ENCODE assay signal across 21 cellular contexts in genomic region chr15:39609166-39609918, GRCh38. TPM values are rescaled to one million over a fixed set of nuclear protein-coding genes. Genes with fewer than 3 reads are reported as not detected.
A peak's percentile ranks its signal among the peaks of the same experiment; 100 is the strongest.
DNase-seq lines count a peak whose midpoint lies in the region; ATAC-seq, FAIRE-seq and TF ChIP-seq lines count a peak whose summit lies in the region.
"Had no signal": no experiment of that assay in that cellular context is flagged by ENCODE, and none has a peak within 500 bp of the region (broad histone marks: within the 10 kb centered on the region; RNA-seq: fewer than 3 reads in every experiment).

No MANE protein-coding gene starts in this region.

- H3K36me3 ChIP-seq in MM.1S (replicated peaks; ENCODE audit: insufficient read depth, low read length), result no peaks in the 10 kb centered on the region
- no peaks in the 10 kb centered on the region for H3K36me3 ChIP-seq in mesenchymal stem cell (ENCODE audit: control insufficient read depth in 1 of 2, insufficient read depth in 2 of 2, low read depth in 1 of 2, low read length in 2 of 2)
- H3K36me3 ChIP-seq in neuronal stem cell (replicated peaks in 1 of 2; ENCODE audit: control insufficient read depth in 2 of 2, insufficient read depth in 2 of 2, low read length in 2 of 2), result no peaks in the 10 kb centered on the region
- no peaks in the 10 kb centered on the region for H3K36me3 ChIP-seq in gastroesophageal sphincter
- H3K36me3 ChIP-seq: MG63 had no signal

- H3K27ac ChIP-seq in MM.1S (ENCODE audit: low read length) (no peak overlapping the region), epithelial cell of prostate (peak overlapping the region; percentile 44), mesenchymal stem cell (ENCODE audit: low read length, poor library complexity, severe bottlenecking) (no peak overlapping the region), neuronal stem cell (replicated peaks; ENCODE audit: low read length) (no peak overlapping the region), gastroesophageal sphincter (no peak overlapping the region)

- H3K18ac ChIP-seq in mesenchymal stem cell (ENCODE audit: low read depth in 1 of 2, low read length in 2 of 2) (no peak overlapping the region), neuronal stem cell (ENCODE audit: low read length) (no peak overlapping the region)

- no peak for FAIRE-seq in frontal cortex (lab: Jason Lieb, UNC)

- no peak for TF ChIP-seq POLR2A in gastroesophageal sphincter (IDR thresholded peaks at IDR 0.05)

- H3K27me3 Mint-ChIP-seq in activated T-helper 17 cell treated with anti-CD3 and anti-CD28 coated beads, Interleukin-2, amount 50 U/mL, for 72 hours, result no peaks in the 10 kb centered on the region

- H2BK15ac ChIP-seq in mesenchymal stem cell (ENCODE audit: low read depth, poor library complexity, severe bottlenecking) (no peak overlapping the region), neuronal stem cell (ENCODE audit: low read length) (no peak overlapping the region)

- H3K23ac ChIP-seq in mesenchymal stem cell (ENCODE audit: low read length in 2 of 2) (no peak overlapping the region), neuronal stem cell (ENCODE audit: low read depth, low read length, poor library complexity) (no peak overlapping the region)

- H4K20me1 ChIP-seq in MM.1S (ENCODE audit: insufficient read depth, low read length), result no peaks in the 10 kb centered on the region

- TF ChIP-seq CTCF in MM.1S (IDR thresholded peaks at IDR 0.05; ENCODE audit: low read length), result no peak
- TF ChIP-seq CTCF in gastroesophageal sphincter (IDR thresholded peaks at IDR 0.05), result no peak

- peaks cover 13% of the 10 kb centered on the region for H3K4me1 ChIP-seq in MM.1S (ENCODE audit: low read length)
- no peaks in the 10 kb centered on the region for H3K4me1 ChIP-seq in mesenchymal stem cell (ENCODE audit: control insufficient read depth, insufficient read depth, low read depth, low read length)
- no peaks in the 10 kb centered on the region for H3K4me1 ChIP-seq in neuronal stem cell (ENCODE audit: control insufficient read depth in 2 of 2, insufficient read depth in 1 of 2, low read depth in 1 of 2, low read length in 2 of 2)
- no peaks in the 10 kb centered on the region for H3K4me1 ChIP-seq in gastroesophageal sphincter

- no peaks in the 10 kb centered on the region for H3F3A ChIP-seq in MM.1S (ENCODE audit: insufficient read depth, low read length)

- peak overlapping the region; percentile 21; the same call in 1 of the 2 replicates for H2AFZ ChIP-seq in MM.1S (ENCODE audit: low read length)
- no peak overlapping the region for H2AFZ ChIP-seq in mesenchymal stem cell (ENCODE audit: low read depth, low read length)
- H2AFZ ChIP-seq in neuronal stem cell (ENCODE audit: low read length), result peak overlapping the region; percentile 72

- H3K4me2 ChIP-seq in MM.1S (ENCODE audit: low read depth, low read length) (peak overlapping the region; percentile 19), mesenchymal stem cell (ENCODE audit: low read length, poor library complexity, severe bottlenecking) (no peak overlapping the region), neuronal stem cell (ENCODE audit: insufficient read depth, low read length, poor library complexity, severe bottlenecking) (no peak overlapping the region)

- ATAC-seq in activated T-helper 17 cell treated with anti-CD3 and anti-CD28 coated beads, Interleukin-2, amount 50 U/mL, for 72 hours (replicated peaks), result no peak
- no peak for ATAC-seq in gastroesophageal sphincter
- ATAC-seq: Panc1 had no signal

- no peak overlapping the region for H2AK5ac ChIP-seq in mesenchymal stem cell (ENCODE audit: low read length, severe bottlenecking)
- H2AK5ac ChIP-seq in neuronal stem cell (ENCODE audit: low read depth, low read length), result no peak overlapping the region

- H3K27me3 ChIP-seq in MM.1S (replicated peaks; ENCODE audit: insufficient read depth, low read length) (no peaks in the 10 kb centered on the region), mesenchymal stem cell (ENCODE audit: control insufficient read depth in 1 of 2, insufficient read depth in 1 of 2, low read length in 2 of 2) (no peaks in the 10 kb centered on the region), neuronal stem cell (ENCODE audit: control insufficient read depth in 3 of 3, insufficient read depth in 3 of 3, low read depth in 1 of 3, low read length in 3 of 3) (no peaks in the 10 kb centered on the region), gastroesophageal sphincter (no peaks in the 10 kb centered on the region)
- H3K27me3 ChIP-seq: MG63 had no signal

- H3K79me1 ChIP-seq in mesenchymal stem cell (replicated peaks; ENCODE audit: low read length, poor library complexity, severe bottlenecking), result no peaks in the 10 kb centered on the region
- H3K79me1 ChIP-seq in neuronal stem cell (ENCODE audit: low read depth, low read length), result no peaks in the 10 kb centered on the region

- H3K9me2 ChIP-seq in MM.1S (replicated peaks; ENCODE audit: insufficient read depth, low read length), result no peaks in the 10 kb centered on the region

- H3K4me1 Mint-ChIP-seq in activated T-helper 17 cell treated with anti-CD3 and anti-CD28 coated beads, Interleukin-2, amount 50 U/mL, for 72 hours, result no peaks in the 10 kb centered on the region
- H3K4me1 Mint-ChIP-seq: CD4-positive, CD25-positive, alpha-beta regulatory T cell; H9 had no signal

- H3K36me3 Mint-ChIP-seq in activated T-helper 17 cell treated with anti-CD3 and anti-CD28 coated beads, Interleukin-2, amount 50 U/mL, for 72 hours (ENCODE audit: low read depth), result no peaks in the 10 kb centered on the region
- H3K36me3 Mint-ChIP-seq: CD4-positive, CD25-positive, alpha-beta regulatory T cell had no signal

- no peak overlapping the region for H2BK120ac ChIP-seq in mesenchymal stem cell (ENCODE audit: low read depth, low read length)
- H2BK120ac ChIP-seq in neuronal stem cell (ENCODE audit: low read depth, low read length), result no peak overlapping the region

- H4K91ac ChIP-seq in mesenchymal stem cell (ENCODE audit: low read length) (no peak overlapping the region), neuronal stem cell (ENCODE audit: low read depth, low read length, poor library complexity) (no peak overlapping the region)

- H3K9me3 ChIP-seq in MM.1S (replicated peaks; ENCODE audit: insufficient read depth, low read length) (no peaks in the 10 kb centered on the region), mesenchymal stem cell (ENCODE audit: control insufficient read depth, low read length) (peaks cover 66% of the 10 kb centered on the region), neuronal stem cell (replicated peaks in 1 of 2; ENCODE audit: control insufficient read depth in 2 of 2, insufficient read depth in 1 of 2, low read depth in 1 of 2, low read length in 2 of 2) (peaks cover 3 to 15% of the 10 kb centered on the region in 2 donors), gastroesophageal sphincter (peaks cover 0 to 32% (median 0%) of the 10 kb centered on the region in 3 donors)

- H3K9ac ChIP-seq in MM.1S (ENCODE audit: low read length) (no peak overlapping the region), mesenchymal stem cell (ENCODE audit: low read length) (no peak overlapping the region), neuronal stem cell (ENCODE audit: low read depth, low read length, poor library complexity) (no peak overlapping the region)

- H3K4me3 ChIP-seq in MM.1S (ENCODE audit: low read length) (no peak overlapping the region), mesenchymal stem cell (ENCODE audit: insufficient read depth in 1 of 2, low read depth in 1 of 2, low read length in 2 of 2) (peak overlapping the region in 1 of 2 experiments; percentile 9), neuronal stem cell (ENCODE audit: low read length in 2 of 2) (no peak overlapping the region), gastroesophageal sphincter (no peak overlapping the region)
- H3K4me3 ChIP-seq: MG63 had no signal

- H2BK12ac ChIP-seq in mesenchymal stem cell (ENCODE audit: low read length in 2 of 2) (no peak overlapping the region), neuronal stem cell (ENCODE audit: low read length) (no peak overlapping the region)

- DNase-seq in MM.1S (no peak), epithelial cell of prostate (ENCODE audit: low read depth, low spot score) (no peak), mesenchymal stem cell (no peak), neuronal stem cell (ENCODE audit: low spot score) (no peak), frontal cortex (ENCODE audit: low spot score in 2 of 2) (no peak)
- DNase-seq: CD4-positive, CD25-positive, alpha-beta regulatory T cell; EL; H9; HFFc6; Karpas-422; MG63; NCI-H1048; NCI-H1436; NCI-H1930; NCI-H345; NCI-H524; NCI-H774; SIG-M5 had no signal

- H4K8ac ChIP-seq in mesenchymal stem cell (ENCODE audit: low read length), result peak overlapping the region; percentile 12
- H4K8ac ChIP-seq in neuronal stem cell (ENCODE audit: low read depth, low read length), result no peak overlapping the region

- no peak overlapping the region for H3K4ac ChIP-seq in mesenchymal stem cell (ENCODE audit: low read depth in 1 of 2, low read length in 2 of 2)
- H3K4ac ChIP-seq in neuronal stem cell (ENCODE audit: low read length), result no peak overlapping the region

- H3K79me2 ChIP-seq in MM.1S (ENCODE audit: low read length), result no peaks in the 10 kb centered on the region

- H2BK5ac ChIP-seq in mesenchymal stem cell (ENCODE audit: low read depth, low read length, poor library complexity, severe bottlenecking) (no peak overlapping the region), neuronal stem cell (ENCODE audit: low read length) (no peak overlapping the region)

- 77% methylated on average over 4 of the region's 4 CpGs for WGBS in mesenchymal stem cell
- WGBS in neuronal stem cell (ENCODE audit: extremely low coverage in 2 of 2, insufficient read length in 2 of 2, insufficient replicate concordance in 1 of 2), 2 donors, result no CpG with 5 or more reads among the region's 4 CpGs
- no CpG with 5 or more reads among the region's 4 CpGs for WGBS in gastroesophageal sphincter (ENCODE audit: low coverage in 1 of 2), 2 donors

- no peak overlapping the region for H3K27ac Mint-ChIP-seq in activated T-helper 17 cell treated with anti-CD3 and anti-CD28 coated beads, Interleukin-2, amount 50 U/mL, for 72 hours
- H3K27ac Mint-ChIP-seq: CD4-positive, CD25-positive, alpha-beta regulatory T cell; H9; HFFc6 had no signal

- H3K14ac ChIP-seq in mesenchymal stem cell (ENCODE audit: low read length in 2 of 2) (no peak overlapping the region), neuronal stem cell (ENCODE audit: low read length) (no peak overlapping the region)

- peaks cover 17% of the 10 kb centered on the region for H3K9me3 Mint-ChIP-seq in activated T-helper 17 cell treated with anti-CD3 and anti-CD28 coated beads, Interleukin-2, amount 50 U/mL, for 72 hours

- no peak for TF ChIP-seq EP300 in gastroesophageal sphincter (IDR thresholded peaks at IDR 0.05)

- no peak overlapping the region for H3K4me3 Mint-ChIP-seq in activated T-helper 17 cell treated with anti-CD3 and anti-CD28 coated beads, Interleukin-2, amount 50 U/mL, for 72 hours
- H3K4me3 Mint-ChIP-seq: CD4-positive, CD25-positive, alpha-beta regulatory T cell; H9; HFFc6 had no signal

RNA-seq across cellular contexts. Expression of gene THBS1, which starts 28.5 kb away (rescaled TPM):
- 229 TPM for polyA plus RNA-seq in mesenchymal stem cell (2013, experiment 1 of 2)
- polyA plus RNA-seq in mesenchymal stem cell (2013, experiment 2 of 2), result 221 TPM
- polyA plus RNA-seq in neuronal stem cell (2013, experiment 1 of 2), result 3.1 TPM
- polyA plus RNA-seq in neuronal stem cell (2013, experiment 2 of 2), result 3.8 TPM
- total RNA-seq in frontal cortex, result 57.1 TPM
- total RNA-seq in activated T-helper 17 cell treated with anti-CD3 and anti-CD28 coated beads, Interleukin-2, amount 50 U/mL, for 72 hours, result 1 to 10 TPM in 1 of 2 donors, under 1 TPM in 1; 0.66 to 3.5 TPM
- total RNA-seq in gastroesophageal sphincter, result 1,000 to 10,000 TPM in 1 of 4 donors, 100 to 1,000 TPM in 3; 183 to 1,645 (median 277) TPM

Comparison
In these comparisons a context has a peak if more than half of its experiments do, and no peak if none do; other contexts are left out.
1. RNA of gene THBS1, which starts 28.5 kb away (total RNA-seq): 183 to 1,645 TPM in gastroesophageal sphincter and 57.1 TPM in frontal cortex (single experiment); 0.66 to 3.5 TPM in activated T-helper 17 cell treated with anti-CD3 and anti-CD28 coated beads, Interleukin-2, amount 50 U/mL, for 72 hours; every median in the first group is over 10 times any median in the second.